8 cellular contexts compared by ENCODE assay signal in the genomic region with DNA sequence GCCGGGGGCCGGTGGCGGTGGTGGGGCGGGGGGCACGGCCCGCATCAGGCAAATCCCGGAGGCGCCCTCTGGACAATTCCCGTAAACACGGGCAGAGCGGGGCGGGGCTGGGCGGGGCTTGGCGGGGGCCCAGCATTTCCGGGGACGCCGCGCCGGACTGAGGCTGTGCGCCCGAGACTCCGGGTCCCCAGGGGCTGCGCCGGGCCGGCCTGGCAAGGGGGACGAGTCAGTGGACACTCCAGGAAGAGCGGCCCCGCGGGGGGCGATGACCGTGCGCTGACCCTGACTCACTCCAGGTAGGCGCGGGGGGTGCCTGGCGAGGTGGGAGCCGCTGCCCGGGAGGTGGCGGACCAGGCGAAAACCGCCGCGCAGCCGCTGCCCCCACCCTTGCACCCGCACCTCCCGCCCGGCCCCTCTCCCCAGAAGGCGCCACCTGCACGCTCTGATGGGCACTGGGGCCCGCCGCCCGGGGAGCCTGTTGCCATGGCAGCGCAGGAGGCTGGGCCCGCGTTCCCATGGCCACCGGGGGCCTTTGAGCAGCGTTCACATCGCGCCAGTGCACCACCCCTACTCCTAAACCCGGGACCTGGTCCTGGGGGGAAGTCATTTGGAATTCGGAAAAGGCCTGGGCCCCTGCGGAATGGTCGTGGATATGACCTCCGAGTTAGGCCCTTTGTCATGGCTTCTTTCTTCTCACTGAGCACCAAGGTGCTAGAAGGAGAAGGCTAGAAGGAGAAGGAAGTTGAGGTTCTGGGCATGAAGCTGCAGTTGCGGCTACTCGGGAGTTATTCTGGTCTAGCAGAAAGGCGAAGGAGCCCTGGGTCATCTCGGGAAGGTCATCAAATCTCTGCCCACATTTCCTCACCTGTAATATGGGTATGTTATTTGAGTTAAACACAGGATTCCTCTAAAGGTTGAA. TPM values are rescaled to one million over a fixed set of nuclear protein-coding genes. Genes with fewer than 3 reads are reported as not detected.
A peak's percentile ranks its signal among the peaks of the same experiment; 100 is the strongest.
DNase-seq lines count a peak whose midpoint lies in the region; ATAC-seq and TF ChIP-seq lines count a peak whose summit lies in the region.

No MANE protein-coding gene starts in this region.

- H3K4me3 Mint-ChIP-seq in dendritic cell treated with granulocyte-macrophage colony-stimulating factor and Interleukin-4, amounts not matched to agents 40 ng/mL and 50 ng/mL, for 4 days, result peak overlapping the region; percentile 85

- TF ChIP-seq CTCF in AG04449 (IDR thresholded peaks at IDR 0.05; ENCODE audit: insufficient read depth, low read length, missing control alignments) (no peak), right lobe of liver (IDR thresholded peaks at IDR 0.05) (no peak)

- intact Hi-C loops in dendritic cell treated with granulocyte-macrophage colony-stimulating factor and Interleukin-4, amounts not matched to agents 40 ng/mL and 50 ng/mL, for 4 days (cut with micrococcal nuclease), result no loop called here
- intact Hi-C loops in right lobe of liver (cut with DNase I), result no loop called here

- peak overlapping the region; percentile 64 for H3K4me3 ChIP-seq in AG04449 (ENCODE audit: low read depth, low read length)
- H3K4me3 ChIP-seq in right lobe of liver, result peak overlapping the region; percentile 65 to 100 (median 98)

- H3K27ac ChIP-seq in right lobe of liver, result peak overlapping the region; percentile 89 to 97 (median 92)

- DNase-seq in AG04449 (ENCODE audit: low read depth, low spot score), result no peak
- DNase-seq in NCI-H2196 (lab: John Stamatoyannopoulos, UW; ENCODE audit: unreplicated experiment), result peak; percentile 85
- peak; percentile 37 for DNase-seq in activated CD4-positive, alpha-beta T cell treated with anti-CD3 and anti-CD28 coated beads for 1 hour
- DNase-seq in right lobe of liver, result peak; percentile 77 to 88 (median 82)
- peak; percentile 31 for DNase-seq in stimulated activated CD8-positive, alpha-beta memory T cell treated with anti-CD3 and anti-CD28 coated beads, Interleukin-12 subunit alpha, Interleukin-12 subunit beta, amount 100 ng/mL, for 4 hours (ENCODE audit: low read depth)

- no peaks in the 10 kb centered on the region for H3K9me3 Mint-ChIP-seq in dendritic cell treated with granulocyte-macrophage colony-stimulating factor and Interleukin-4, amounts not matched to agents 40 ng/mL and 50 ng/mL, for 4 days

- CTCF ChIA-PET in AG04449 (lab: Yijun Ruan, JAX), result interaction anchor here (1.1 to 1.2 kb wide), 2 partner anchors 13 to 48 kb away, joined by 3 read pairs; no protein-coding TSS in a partner anchor

- H3K36me3 Mint-ChIP-seq in dendritic cell treated with granulocyte-macrophage colony-stimulating factor and Interleukin-4, amounts not matched to agents 40 ng/mL and 50 ng/mL, for 4 days (ENCODE audit: low read depth), result no peaks in the 10 kb centered on the region

- ATAC-seq in GM18520 (IDR thresholded peaks at IDR 0.05; ENCODE audit: unreplicated experiment) (peak; percentile 53), HG02943 (IDR thresholded peaks at IDR 0.05; ENCODE audit: low read depth, unreplicated experiment) (peak; percentile 77), right lobe of liver (peak; percentile 67 to 84 (median 80))

- H3K27me3 Mint-ChIP-seq in dendritic cell treated with granulocyte-macrophage colony-stimulating factor and Interleukin-4, amounts not matched to agents 40 ng/mL and 50 ng/mL, for 4 days, result peaks cover 2% of the 10 kb centered on the region

- H3K36me3 ChIP-seq in right lobe of liver, result no peaks in the 10 kb centered on the region

- H3K9me3 ChIP-seq in right lobe of liver, result no peaks in the 10 kb centered on the region

- TF ChIP-seq POLR2A in right lobe of liver (IDR thresholded peaks at IDR 0.05), result peak; percentile 69

- WGBS in right lobe of liver (ENCODE audit: insufficient coverage, low coverage, low lambda C conversion rate, missing lambda C conversion rate), result 2% methylated on average over 9 of the region's 67 CpGs

- POLR2A ChIA-PET in AG04449 (lab: Yijun Ruan, JAX), result no interaction called here

- peaks cover 0 to 38% (median 9%) of the 10 kb centered on the region in 4 donors for H3K4me1 ChIP-seq in right lobe of liver

- peaks cover 43% of the 10 kb centered on the region for H3K4me1 Mint-ChIP-seq in dendritic cell treated with granulocyte-macrophage colony-stimulating factor and Interleukin-4, amounts not matched to agents 40 ng/mL and 50 ng/mL, for 4 days (ENCODE audit: low read depth)

- peak overlapping the region; percentile 72 for H3K27ac Mint-ChIP-seq in dendritic cell treated with granulocyte-macrophage colony-stimulating factor and Interleukin-4, amounts not matched to agents 40 ng/mL and 50 ng/mL, for 4 days

- no peaks in the 10 kb centered on the region for H3K27me3 ChIP-seq in right lobe of liver

RNA-seq across cellular contexts. Expression of gene SEMA4B, which starts 16.1 kb away (rescaled TPM):
- total RNA-seq in right lobe of liver, result 10 to 100 TPM; 17.1 to 67.7 (median 20.3) TPM

RNA-seq across cellular contexts. Expression of gene CIB1, which starts 48.7 kb away (rescaled TPM):
- 10 to 100 TPM; 43.4 to 83.0 (median 51.0) TPM for total RNA-seq in right lobe of liver

RNA-seq across cellular contexts. Expression of gene GDPGP1, which starts 49.0 kb away (rescaled TPM):
- 10 to 100 TPM in 2 of 6 experiments, 1 to 10 TPM in 4; 3.6 to 13.6 (median 7.3) TPM for total RNA-seq in right lobe of liver
